8 cellular contexts compared by ENCODE assay signal in the genomic region with DNA sequence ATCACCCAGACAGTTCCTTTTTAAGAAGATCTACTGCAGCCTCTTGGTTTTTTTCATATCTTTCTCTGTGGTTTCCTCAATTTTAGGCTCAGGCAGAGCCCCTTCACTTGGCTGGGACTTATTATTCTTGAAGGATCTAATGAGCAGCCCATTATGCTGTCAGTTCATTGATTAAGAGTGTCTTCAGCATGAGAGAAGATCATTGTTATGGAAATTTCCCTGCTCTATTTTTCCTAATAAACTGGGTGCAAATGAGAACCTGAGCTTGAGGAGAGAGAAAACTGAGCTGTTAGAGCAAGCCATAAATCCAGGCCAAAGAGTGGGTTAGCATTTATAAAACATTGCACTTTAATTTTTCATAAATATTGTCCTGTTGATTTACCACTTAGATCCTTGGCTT.
"Had no signal": no experiment of that assay in that cellular context is flagged by ENCODE, and none has a peak within 500 bp of the region (broad histone marks: within the 10 kb centered on the region; RNA-seq: fewer than 3 reads in every experiment).

No MANE protein-coding gene starts in this region.

- DNase-seq: GM23248, GOT3, H7, HFFc6 had no signal

- H3K9me3 ChIP-seq: HAP-1 had no signal

- H2AFZ ChIP-seq: GM23248 had no signal

- H3K36me3 ChIP-seq: HAP-1 had no signal

- ATAC-seq: HCT116, HepG2 had no signal

- H3K9ac ChIP-seq: GM23248 had no signal

- H3K27ac ChIP-seq: GM23248, HL-60 had no signal

- H3K4me3 ChIP-seq: GM23248, HAP-1 had no signal
